Comparison of ENCODE assay signal across 8 cellular contexts in the genomic region with DNA sequence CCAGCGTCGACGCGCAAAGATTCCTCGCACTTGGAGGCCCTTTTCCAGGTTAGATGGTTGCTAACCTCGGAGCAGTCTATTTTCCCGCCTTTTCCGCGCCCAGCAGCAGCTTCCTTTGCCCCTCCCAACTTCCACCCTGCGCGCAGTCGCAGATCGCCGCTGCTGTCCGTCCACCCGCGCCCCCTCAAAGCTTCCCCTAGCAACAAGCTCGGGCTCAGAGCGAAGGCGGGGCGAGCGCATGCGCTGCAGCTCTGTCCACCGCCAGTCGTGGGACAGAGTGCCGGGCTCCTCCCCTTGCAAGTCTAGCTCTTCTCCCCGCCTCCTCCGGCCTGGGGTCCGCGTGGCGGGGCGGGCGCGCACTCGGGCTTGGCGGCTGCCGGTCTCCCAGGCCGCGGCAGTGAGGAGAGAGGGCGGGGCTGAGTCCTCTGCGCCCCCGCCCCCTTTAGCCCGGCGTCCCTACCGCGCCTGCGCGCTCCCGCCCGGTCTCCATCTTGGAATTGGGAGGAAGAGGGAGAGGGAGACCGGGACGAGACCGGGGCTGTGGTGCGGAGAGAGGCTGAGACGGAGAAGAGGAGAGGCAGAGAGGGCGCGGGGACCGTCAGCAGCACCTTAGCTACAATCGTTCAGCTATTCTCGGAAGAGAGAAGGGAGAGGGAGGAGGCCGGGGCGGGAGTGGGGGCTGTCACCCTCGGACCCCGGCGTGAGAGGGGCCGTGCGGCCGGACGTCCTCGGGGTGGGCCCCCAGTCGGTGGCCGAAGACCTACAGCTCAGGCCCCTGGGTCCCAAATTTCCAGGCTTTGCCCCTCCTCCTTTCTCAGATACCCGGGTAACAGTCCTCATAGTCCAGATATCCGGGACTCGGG. TPM values are rescaled to one million over a fixed set of nuclear protein-coding genes. Genes with fewer than 3 reads are reported as not detected.
A peak's percentile ranks its signal among the peaks of the same experiment; 100 is the strongest.
DNase-seq lines count a peak whose midpoint lies in the region; ATAC-seq and TF ChIP-seq lines count a peak whose summit lies in the region.

A gene (plus strand): TSS at position 485 of the 863 bp plus-strand sequence. CDS start 3,905 bp downstream, outside the sequence.

- peaks cover 32% of the 10 kb centered on the region for H3K36me3 ChIP-seq in adipocyte (ENCODE audit: control insufficient read depth, insufficient read depth, low read length, severe bottlenecking)
- H3K36me3 ChIP-seq in cardiac muscle cell = peaks cover 5% of the 10 kb centered on the region
- peaks cover 30 to 32% of the 10 kb centered on the region in 2 experiments for H3K36me3 ChIP-seq in trophoblast cell (ENCODE audit: control insufficient read depth in 1 of 2, insufficient read depth in 2 of 2, low read length in 2 of 2)
- H3K36me3 ChIP-seq in tibial nerve = peaks cover 0 to 44% (median 8%) of the 10 kb centered on the region in 3 donors

- DNase-seq in GM13976 (ENCODE audit: low spot score) (peak; percentile 100), NCI-H146 (lab: John Stamatoyannopoulos, UW) (peak; percentile 100), T-cell (peak; percentile 70 to 94 (median 83)), adipocyte (ENCODE audit: low read depth) (peak; percentile 99), cardiac muscle cell (ENCODE audit: low read depth in 1 of 2, low spot score in 1 of 2) (peak; percentile 99 to 100), trophoblast cell (peak; percentile 99 to 100), tibial nerve (ENCODE audit: low spot score in 2 of 2) (peak; percentile 91 to 94)

- peaks cover 15% of the 10 kb centered on the region for H3K36me3 Mint-ChIP-seq in T-cell

- peak within 1 kb of the TSS; percentile 48 for H3K4ac ChIP-seq in trophoblast cell (ENCODE audit: low read depth, low read length)

- H3K4me3 Mint-ChIP-seq in T-cell = peak within 1 kb of the TSS; percentile 85 to 97 (median 90)

- H3K79me2 ChIP-seq in trophoblast cell (ENCODE audit: control insufficient read depth, insufficient read depth, low read length, poor library complexity) = peaks cover 15% of the 10 kb centered on the region

- peaks cover 26% of the 10 kb centered on the region for H3K4me1 ChIP-seq in adipocyte (ENCODE audit: control insufficient read depth, insufficient read depth, low read length)
- peaks cover 17% of the 10 kb centered on the region for H3K4me1 ChIP-seq in cardiac muscle cell (ENCODE audit: low read depth)
- peaks cover 9 to 22% of the 10 kb centered on the region in 2 experiments for H3K4me1 ChIP-seq in trophoblast cell (ENCODE audit: control insufficient read depth in 1 of 2, insufficient read depth in 2 of 2, low read length in 2 of 2)
- H3K4me1 ChIP-seq in tibial nerve = peaks cover 0 to 50% (median 21%) of the 10 kb centered on the region in 4 donors

- TF ChIP-seq EP300 in tibial nerve (IDR thresholded peaks at IDR 0.05) = peak; percentile 90 to 92

- H3K27me3 Mint-ChIP-seq in T-cell = no peaks in the 10 kb centered on the region

- peak within 1 kb of the TSS; percentile 44 for H3K18ac ChIP-seq in trophoblast cell (ENCODE audit: low read length)

- peak within 1 kb of the TSS; percentile 69 for H3K27ac ChIP-seq in cardiac muscle cell
- H3K27ac ChIP-seq in trophoblast cell (ENCODE audit: low read depth, low read length) = peak within 1 kb of the TSS; percentile 88
- H3K27ac ChIP-seq in tibial nerve = peak within 1 kb of the TSS; percentile 78 to 95 (median 90)

- CTCF ChIA-PET in T-cell (lab: Charles Lee) = interaction anchor here (0.5 to 3.9 kb wide), 8 partner anchors 12 to 273 kb away, joined by 3 to 22 read pairs (median 5); a partner anchor contains a TSS

- no peaks in the 10 kb centered on the region for H3K9me3 ChIP-seq in adipocyte (ENCODE audit: control insufficient read depth, low read length)
- H3K9me3 ChIP-seq in cardiac muscle cell (ENCODE audit: low read depth) = no peaks in the 10 kb centered on the region
- no peaks in the 10 kb centered on the region for H3K9me3 ChIP-seq in trophoblast cell (ENCODE audit: insufficient read depth, low read depth, low read length)
- no peaks in the 10 kb centered on the region for H3K9me3 ChIP-seq in tibial nerve

- peak within 1 kb of the TSS; percentile 20 for H2AK5ac ChIP-seq in trophoblast cell (ENCODE audit: low read length)

- H3K9ac ChIP-seq in adipocyte (ENCODE audit: low read length) (peak within 1 kb of the TSS; percentile 99), trophoblast cell (ENCODE audit: low read length) (peak within 1 kb of the TSS; percentile 99)

- H3K9me3 Mint-ChIP-seq in T-cell = no peaks in the 10 kb centered on the region

- peak within 1 kb of the TSS; percentile 93 for H3K4me2 ChIP-seq in trophoblast cell (ENCODE audit: low read length)

- H3K23ac ChIP-seq in trophoblast cell (ENCODE audit: low read length) = peak within 1 kb of the TSS; percentile 42

- H3K79me1 ChIP-seq in trophoblast cell (ENCODE audit: low read length) = peaks cover 10% of the 10 kb centered on the region

- H2BK5ac ChIP-seq in trophoblast cell (ENCODE audit: low read depth, low read length, poor library complexity) = peak within 1 kb of the TSS; percentile 44

- WGBS in trophoblast cell (ENCODE audit: extremely low coverage, insufficient coverage, insufficient read length) = no CpG with 5 or more reads among the region's 75 CpGs
- WGBS in tibial nerve, 2 donors = 1 to 3% methylated on average over 51 to 64 of the region's 75 CpGs

- peak within 1 kb of the TSS; percentile 57 for H4K12ac ChIP-seq in trophoblast cell (ENCODE audit: low read depth, low read length)

- peak within 1 kb of the TSS; percentile 89 to 93 for H3K27ac Mint-ChIP-seq in T-cell

- TF ChIP-seq CTCF in GM13976 (IDR thresholded peaks at IDR 0.05; ENCODE audit: borderline replicate concordance, control extremely low read depth, extremely low read depth, insufficient read depth, missing control alignments) (no peak), cardiac muscle cell (IDR thresholded peaks at IDR 0.05; ENCODE audit: low read depth, low read length) (no peak), tibial nerve (IDR thresholded peaks at IDR 0.05) (peak in 2 of 5 experiments; percentile 21 to 34)

- peaks cover 23 to 41% (median 36%) of the 10 kb centered on the region in 3 donors for H3K4me1 Mint-ChIP-seq in T-cell

- peak within 1 kb of the TSS; percentile 72 for H2BK120ac ChIP-seq in trophoblast cell (ENCODE audit: insufficient read depth, low read length, poor library complexity)

- H4K8ac ChIP-seq in trophoblast cell (ENCODE audit: low read depth, low read length) = peak within 1 kb of the TSS; percentile 81

- POLR2A ChIA-PET in T-cell (lab: Charles Lee) = interaction anchor here (0.7 to 1.1 kb wide), 7 partner anchors 11 to 97 kb away, joined by 3 to 7 read pairs (median 4); a partner anchor contains a TSS

- H4K91ac ChIP-seq in trophoblast cell (ENCODE audit: low read depth, low read length) = peak within 1 kb of the TSS; percentile 84

- peak; percentile 93 for ATAC-seq in HG02852 (IDR thresholded peaks at IDR 0.05; ENCODE audit: unreplicated experiment)
- peak; percentile 91 to 97 (median 96) for ATAC-seq in T-cell (replicated peaks in 1 of 4)

- no peaks in the 10 kb centered on the region for H3K27me3 ChIP-seq in adipocyte (replicated peaks; ENCODE audit: control insufficient read depth, insufficient read depth, low read length)
- H3K27me3 ChIP-seq in cardiac muscle cell = no peaks in the 10 kb centered on the region
- H3K27me3 ChIP-seq in trophoblast cell (ENCODE audit: insufficient read depth, low read length) = no peaks in the 10 kb centered on the region
- no peaks in the 10 kb centered on the region for H3K27me3 ChIP-seq in tibial nerve

- H3K4me3 ChIP-seq in adipocyte (ENCODE audit: low read length) (peak within 1 kb of the TSS; percentile 96), cardiac muscle cell (peak within 1 kb of the TSS; percentile 64), trophoblast cell (ENCODE audit: low read depth, low read length) (peak within 1 kb of the TSS; percentile 96), tibial nerve (peak within 1 kb of the TSS; percentile 70 to 97 (median 78))

- TF ChIP-seq POLR2A in tibial nerve (IDR thresholded peaks at IDR 0.05) = peak; percentile 57 to 87

- H2AFZ ChIP-seq in trophoblast cell (ENCODE audit: insufficient read depth, low read length, poor library complexity) = peak within 1 kb of the TSS; percentile 51

- H3K14ac ChIP-seq in trophoblast cell (ENCODE audit: low read length) = peak within 1 kb of the TSS; percentile 88

- in situ Hi-C loops in GM13976 (cut with MboI; ENCODE audit: low sequenced_read_pairs, unreplicated experiment) = loop anchor here (10.0 kb wide), 1 partner anchor 59 kb away; no protein-coding TSS in a partner anchor

- peak within 1 kb of the TSS; percentile 25 for H2BK12ac ChIP-seq in trophoblast cell (ENCODE audit: low read length)

RNA-seq across cellular contexts. Expression of the gene that starts here (rescaled TPM):
- 10 to 100 TPM; 26.1 to 58.3 (median 55.9) TPM for total RNA-seq in T-cell
- 69.4 and 70.9 TPM in 2 replicates for total RNA-seq in cardiac muscle cell
- polyA plus RNA-seq in cardiac muscle cell = 25.8 and 36.2 TPM in 2 replicates
- polyA plus RNA-seq in trophoblast cell (2013) = 29.9 and 31.4 TPM in 2 replicates
- total RNA-seq in tibial nerve = 10 to 100 TPM; 51.3 to 88.8 (median 66.0) TPM

Comparison
In these comparisons a context has a peak if more than half of its experiments do, and no peak if none do; other contexts are left out.
1. Peak in every context shown above with its lines: DNase-seq, ATAC-seq, H3K4me3 ChIP-seq and H3K27ac ChIP-seq.